In the genomic region with DNA sequence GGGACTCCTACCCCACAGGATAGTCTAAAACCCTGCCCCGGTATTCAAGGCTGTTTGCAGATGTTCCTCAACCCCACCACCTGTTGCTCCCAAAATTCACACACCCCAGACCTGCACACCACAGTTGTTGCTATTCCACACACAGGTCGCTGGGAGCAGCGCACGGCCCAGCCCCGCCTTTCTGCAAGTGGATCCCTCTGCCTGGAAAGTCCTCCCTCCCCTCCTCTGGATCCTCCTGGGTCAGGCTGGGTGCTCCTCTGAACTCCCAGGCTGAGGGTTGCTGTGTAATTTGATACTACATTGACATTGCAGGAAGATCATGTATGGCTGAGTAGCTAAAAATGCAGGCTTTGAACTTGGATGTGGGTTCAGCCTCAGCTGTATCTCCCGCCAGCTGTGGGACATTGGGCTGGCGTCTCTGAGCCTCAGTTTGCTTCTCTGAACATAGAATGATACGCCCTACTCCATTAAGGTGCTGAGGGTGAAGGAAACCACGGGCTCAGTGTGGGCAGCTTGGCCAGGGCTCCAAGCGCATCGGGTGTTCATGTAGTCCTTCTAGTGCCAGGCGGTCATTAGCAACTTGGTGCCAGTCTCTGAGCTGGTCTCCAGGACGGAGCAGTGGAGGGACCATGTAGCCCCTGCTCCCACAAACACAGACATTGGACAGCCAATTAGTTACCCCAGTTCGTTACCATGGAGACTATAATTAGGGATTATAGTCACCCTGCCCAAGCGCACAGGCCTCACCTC, we compare ENCODE assay signal across 13 cellular contexts. TPM values are rescaled to one million over a fixed set of nuclear protein-coding genes. Genes with fewer than 3 reads are reported as not detected.
DNase-seq lines count a peak whose midpoint lies in the region; ATAC-seq and TF ChIP-seq lines count a peak whose summit lies in the region.
"Had no signal": no experiment of that assay in that cellular context is flagged by ENCODE, and none has a peak within 500 bp of the region (broad histone marks: within the 10 kb centered on the region; RNA-seq: fewer than 3 reads in every experiment).

No MANE protein-coding gene starts in this region.

- H3K4me3 ChIP-seq in H7 (ENCODE audit: insufficient read depth, low read depth, low read length), result no peak overlapping the region
- H3K4me3 ChIP-seq: hepatocyte had no signal

- intact Hi-C loops in sciatic nerve (cut with DNase I), result no loop called here

- no peak overlapping the region for H3K4me3 Mint-ChIP-seq in endothelial cell (ENCODE audit: unreplicated experiment)
- H3K4me3 Mint-ChIP-seq: activated T-cell treated with anti-CD3 and anti-CD28 coated beads, Interleukin-2, amount 50 U/mL, for 4 hours had no signal

- DNase-seq in H7 (peak; percentile 85), NCI-H82 treated with DMSO at 0.1 percent for 48 hours (lab: John Stamatoyannopoulos, UW; ENCODE audit: unreplicated experiment) (peak; percentile 35), fibroblast of gingiva (ENCODE audit: low read depth) (peak; percentile 45), sciatic nerve (ENCODE audit: low spot score) (peak; percentile 61), endothelial cell (ENCODE audit: low spot score) (no peak), epidermal melanocyte (ENCODE audit: insufficient read length, low spot score) (no peak)
- DNase-seq: activated T-cell treated with anti-CD3 and anti-CD28 coated beads, Interleukin-2, amount 50 U/mL, for 4 hours; cerebellar nuclear complex; HCEC 1CT had no signal

- H3K36me3 ChIP-seq in H7 (replicated peaks; ENCODE audit: control insufficient read depth, insufficient read depth, low read length), result no peaks in the 10 kb centered on the region

- ATAC-seq in sciatic nerve, result peak; percentile 2
- no peak for ATAC-seq in HG02938 (IDR thresholded peaks at IDR 0.05; ENCODE audit: unreplicated experiment)
- no peak for ATAC-seq in HG03196 (IDR thresholded peaks at IDR 0.05; ENCODE audit: unreplicated experiment)
- ATAC-seq: activated T-cell treated with anti-CD3 and anti-CD28 coated beads, Interleukin-2, amount 50 U/mL, for 4 hours had no signal

- peaks cover 6% of the 10 kb centered on the region for H3K36me3 Mint-ChIP-seq in endothelial cell (ENCODE audit: low read depth, unreplicated experiment)

- H3K4me1 Mint-ChIP-seq in endothelial cell (ENCODE audit: unreplicated experiment), result no peaks in the 10 kb centered on the region

- no peaks in the 10 kb centered on the region for H3K27me3 Mint-ChIP-seq in endothelial cell (ENCODE audit: unreplicated experiment)

- no peaks in the 10 kb centered on the region for H3K27me3 ChIP-seq in H7 (ENCODE audit: control insufficient read depth, insufficient read depth, low read length)
- H3K27me3 ChIP-seq: hepatocyte had no signal

- no peak overlapping the region for H3K27ac Mint-ChIP-seq in endothelial cell (ENCODE audit: unreplicated experiment)

- no peak for TF ChIP-seq CTCF in endothelial cell (IDR thresholded peaks at IDR 0.05; ENCODE audit: unreplicated experiment)

- no peaks in the 10 kb centered on the region for H3K9me3 Mint-ChIP-seq in endothelial cell (ENCODE audit: unreplicated experiment)
- H3K9me3 Mint-ChIP-seq: activated T-cell treated with anti-CD3 and anti-CD28 coated beads, Interleukin-2, amount 50 U/mL, for 4 hours had no signal

RNA-seq across cellular contexts. Expression of a gene that starts 13.9 kb away (rescaled TPM):
- not detected in 2 replicates for total RNA-seq in H7 (2014; rRNA removed; shearing (Covaris generic))
- total RNA-seq in sciatic nerve, result 147 TPM
- total RNA-seq in endothelial cell (ENCODE audit: unreplicated experiment), result not detected
- total RNA-seq: OCI-LY7 had no signal

RNA-seq across cellular contexts. Expression of a gene that starts 44.4 kb away (rescaled TPM):
- total RNA-seq in H7 (2014; rRNA removed; shearing (Covaris generic)), result 0.14 TPM in 1 of 2 replicates, not detected in the other
- total RNA-seq in sciatic nerve, result 3.2 TPM
- not detected for total RNA-seq in endothelial cell (ENCODE audit: unreplicated experiment)
- total RNA-seq: OCI-LY7 had no signal

RNA-seq across cellular contexts. Expression of a gene that starts 49.8 kb away (rescaled TPM):
- 14.9 and 18.9 TPM in 2 replicates for total RNA-seq in H7 (2014; rRNA removed; shearing (Covaris generic))
- total RNA-seq in sciatic nerve, result 7.7 TPM
- 137 TPM for total RNA-seq in endothelial cell (ENCODE audit: unreplicated experiment)

Comparison
In these comparisons a context has a peak if more than half of its experiments do, and no peak if none do; other contexts are left out.
1. DNase-seq: peak in H7 (single experiment), NCI-H82 treated with DMSO at 0.1 percent for 48 hours (single experiment), fibroblast of gingiva (single experiment) and sciatic nerve (single experiment); none in endothelial cell (single experiment) and epidermal melanocyte (single experiment).
2. RNA of a gene that starts 13.9 kb away (total RNA-seq): 147 TPM in sciatic nerve (single experiment); not detected in H7 and not detected in endothelial cell (single experiment); every median in the first group is over 100 times any median in the second.